In genomic region chr17:732788-733720, GRCh38 we compare ENCODE assay signal across 8 cellular contexts. TPM values are rescaled to one million over a fixed set of nuclear protein-coding genes. Genes with fewer than 3 reads are reported as not detected.
DNase-seq lines count a peak whose midpoint lies in the region; ATAC-seq and TF ChIP-seq lines count a peak whose summit lies in the region.

No MANE protein-coding gene starts in this region.

- intact Hi-C loops in IMR-90 (cut with micrococcal nuclease): loop anchor here (5.0 kb wide), 1 partner anchor 249 kb away; no protein-coding TSS in a partner anchor

- TF ChIP-seq CTCF in IMR-90 (conservative IDR thresholded peaks at IDR 0.05; ENCODE audit: low read depth, low read length): no peak
- no peak for TF ChIP-seq CTCF in epithelial cell of proximal tubule (conservative IDR thresholded peaks at IDR 0.05; ENCODE audit: low read depth, low read length)

- peak overlapping the region; percentile 54 for H3K14ac ChIP-seq in IMR-90 (replicated peaks; ENCODE audit: low read depth, low read length)

- BruUV-seq in IMR-90 (replicated peaks; lab: Mats Ljungman, UMichigan): no TSS peak

- peak overlapping the region; percentile 50 for H3K4ac ChIP-seq in IMR-90 (ENCODE audit: low read depth, low read length)

- H3K4me1 ChIP-seq in IMR-90 (ENCODE audit: control insufficient read depth, insufficient read depth, low read length) (peaks cover 10% of the 10 kb centered on the region), muscle layer of colon (ENCODE audit: insufficient read depth, low read length) (peaks cover 12% of the 10 kb centered on the region), thymus (ENCODE audit: control insufficient read depth, insufficient read depth, low read length) (peaks cover 4% of the 10 kb centered on the region)

- H3K4me2 ChIP-seq in IMR-90 (ENCODE audit: low read depth, low read length): peak overlapping the region; percentile 79

- peak overlapping the region; percentile 57 for H2AK5ac ChIP-seq in IMR-90 (ENCODE audit: low read depth, low read length)

- H2BK120ac ChIP-seq in IMR-90 (ENCODE audit: low read depth, low read length): no peak overlapping the region; the same call in 1 of the 2 replicates

- peak overlapping the region; percentile 80 for H2AK9ac ChIP-seq in IMR-90 (replicated peaks; ENCODE audit: low read depth, low read length, poor library complexity)

- H3K23ac ChIP-seq in IMR-90 (ENCODE audit: low read depth, low read length): peak overlapping the region; percentile 86

- 0% methylated on average over 31 of the region's 72 CpGs; no CpG with 5 or more reads in 1 of the 2 experiments for WGBS in IMR-90 (ENCODE audit: extremely low coverage in 2 of 2, insufficient read length in 1 of 2), 2 experiments
- WGBS in thymus: 10% methylated on average over 72 of the region's 72 CpGs

- in situ Hi-C loops in IMR-90 (cut with MboI; ENCODE audit: low sequenced_read_pairs): no loop called here

- no peak overlapping the region for H4K5ac ChIP-seq in IMR-90 (ENCODE audit: low read depth, low read length)

- CTCF ChIA-PET in IMR-90 (lab: Yijun Ruan, JAX): no interaction called here

- peak; percentile 34 for ATAC-seq in GM19328 (IDR thresholded peaks at IDR 0.05; ENCODE audit: unreplicated experiment)
- ATAC-seq in IMR-90 (ENCODE audit: low read depth): peak; percentile 52

- H3K9me3 ChIP-seq in IMR-90 (ENCODE audit: control insufficient read depth, insufficient read depth, low read length) (no peaks in the 10 kb centered on the region), muscle layer of colon (ENCODE audit: low read length) (no peaks in the 10 kb centered on the region), thymus (ENCODE audit: control insufficient read depth) (no peaks in the 10 kb centered on the region)

- peak overlapping the region; percentile 68; the same call in 1 of the 2 replicates for H3K27ac ChIP-seq in IMR-90 (ENCODE audit: insufficient read depth, low read length)
- peak overlapping the region; percentile 63 for H3K27ac ChIP-seq in muscle layer of colon (ENCODE audit: low read depth, low read length)
- H3K27ac ChIP-seq in thymus (ENCODE audit: low read depth): peak overlapping the region; percentile 60

- peaks cover 6% of the 10 kb centered on the region for H3K36me3 ChIP-seq in IMR-90 (ENCODE audit: control insufficient read depth, insufficient read depth, low read length)
- no peaks in the 10 kb centered on the region for H3K36me3 ChIP-seq in muscle layer of colon (ENCODE audit: insufficient read depth, low read length)
- no peaks in the 10 kb centered on the region for H3K36me3 ChIP-seq in thymus (ENCODE audit: control insufficient read depth, insufficient read depth)

- no peak overlapping the region for H2BK20ac ChIP-seq in IMR-90 (ENCODE audit: low read depth, low read length)

- no peak overlapping the region for H2BK15ac ChIP-seq in IMR-90 (ENCODE audit: low read depth, low read length)

- no peaks in the 10 kb centered on the region for H3K27me3 ChIP-seq in IMR-90 (ENCODE audit: control insufficient read depth, insufficient read depth, low read length)
- H3K27me3 ChIP-seq in muscle layer of colon (ENCODE audit: control insufficient read depth in 1 of 2, insufficient read depth in 2 of 2, low read length in 2 of 2): no peaks in the 10 kb centered on the region
- H3K27me3 ChIP-seq in thymus (ENCODE audit: control insufficient read depth, insufficient read depth): peaks cover 26% of the 10 kb centered on the region

- H3K9ac ChIP-seq in IMR-90 (ENCODE audit: low read depth, low read length) (peak overlapping the region; percentile 26), muscle layer of colon (ENCODE audit: low read length) (no peak overlapping the region)

- H2BK5ac ChIP-seq in IMR-90 (ENCODE audit: low read depth, low read length, poor library complexity, severe bottlenecking): peak overlapping the region; percentile 61

- peak overlapping the region; percentile 64; the same call in 1 of the 2 replicates for H4K91ac ChIP-seq in IMR-90 (ENCODE audit: insufficient read depth, low read depth, low read length)

- peak overlapping the region; percentile 29 to 63; a peak in 3 of 4 replicates for H4K8ac ChIP-seq in IMR-90 (ENCODE audit: low read depth in 2 of 2, low read length in 2 of 2)

- dilution Hi-C loops in IMR-90 (cut with HindIII; ENCODE audit: low sequenced_read_pairs, unreplicated experiment): no loop called here

- no peak overlapping the region for H3K18ac ChIP-seq in IMR-90 (ENCODE audit: low read depth, low read length)

- peaks cover 8% of the 10 kb centered on the region for H3K9me1 ChIP-seq in IMR-90 (ENCODE audit: insufficient read depth, low read length)

- POLR2A ChIA-PET in IMR-90 (lab: Charles Lee; ENCODE audit: unreplicated experiment): no interaction called here

- H3K79me1 ChIP-seq in IMR-90 (ENCODE audit: low read depth in 1 of 2, low read length in 2 of 2): peaks cover 29 to 69% of the 10 kb centered on the region in 2 experiments

- H3K4me3 ChIP-seq in IMR-90 (ENCODE audit: insufficient read depth, low read depth, low read length) (peak overlapping the region; percentile 55), epithelial cell of proximal tubule (ENCODE audit: low read depth, low read length) (peak overlapping the region; percentile 79), muscle layer of colon (ENCODE audit: low read depth in 1 of 2, low read length in 2 of 2) (peak overlapping the region; percentile 55 to 77), thymus (ENCODE audit: low read length) (peak overlapping the region; percentile 71)

- no peak; the same call in 1 of the 2 replicates for TF ChIP-seq POLR2A in IMR-90 (IDR thresholded peaks at IDR 0.05; ENCODE audit: low read depth, low read length)

- peak overlapping the region; percentile 89 for H2AFZ ChIP-seq in IMR-90 (replicated peaks; ENCODE audit: low read length, poor library complexity)

- H3K56ac ChIP-seq in IMR-90 (ENCODE audit: extremely low read depth, insufficient read depth, low read length): peak overlapping the region; percentile 58

- DNase-seq in Ammon's horn (ENCODE audit: low spot score) (peak; percentile 28), IMR-90 (peak; percentile 37), epithelial cell of proximal tubule (ENCODE audit: low read depth) (no peak), D341Med (ENCODE audit: low spot score) (no peak)
- DNase-seq in activated CD4-positive, alpha-beta T cell treated with anti-CD3 and anti-CD28 coated beads, Interleukin-2, amount 50 U/mL, for 1 hour: peak; percentile 26

- TF ChIP-seq RAD21 in IMR-90 (IDR thresholded peaks at IDR 0.05; ENCODE audit: low read length): no peak

- peaks cover 4% of the 10 kb centered on the region; the same call in 1 of the 2 replicates for H4K20me1 ChIP-seq in IMR-90 (ENCODE audit: insufficient read depth, low read length)

TF ChIP-seq in IMR-90, 13 proteins besides CTCF, POLR2A, EP300 and RAD21:
- TF ChIP-seq MXI1 (IDR thresholded peaks at IDR 0.05; ENCODE audit: borderline replicate concordance, low read depth, low read length) (peak; percentile 60; the same call in 1 of the 2 replicates), USF2 (IDR thresholded peaks at IDR 0.05; ENCODE audit: low read depth, low read length) (no peak), CHD1 (IDR thresholded peaks at IDR 0.05; ENCODE audit: low read depth, low read length) (no peak), MAFK (IDR thresholded peaks at IDR 0.05; ENCODE audit: low read depth, low read length) (peak; percentile 57)
TF ChIP-seq in IMR-90: peak in this region for 2.

RNA-seq across cellular contexts. Expression of gene TLCD3A, which starts 0.7 kb away (rescaled TPM):
- 14.4 and 15.2 TPM in 2 replicates for total RNA-seq in IMR-90 (2012; rRNA removed)
- 33.3 and 35.0 TPM in 2 replicates for polyA plus RNA-seq in IMR-90 (2012; rRNA removed)
- polyA plus RNA-seq in IMR-90 (2012; cell fraction: cytosol; rRNA removed): 23.3 and 36.1 TPM in 2 replicates
- 19.6 and 20.6 TPM in 2 replicates for polyA plus RNA-seq in IMR-90 (2012; cell fraction: nucleus; rRNA removed; ENCODE audit: low replicate concordance)
- 35.6 and 46.0 TPM in 2 replicates for total RNA-seq in epithelial cell of proximal tubule
- polyA plus RNA-seq in thymus: 7.8 TPM

RNA-seq across cellular contexts. Expression of gene VPS53, which starts 18.4 kb away (rescaled TPM):
- 31.0 and 32.8 TPM in 2 replicates for total RNA-seq in IMR-90 (2012; rRNA removed)
- polyA plus RNA-seq in IMR-90 (2012; rRNA removed): 19.3 and 23.4 TPM in 2 replicates
- 6.8 and 8.5 TPM in 2 replicates for polyA plus RNA-seq in IMR-90 (2012; cell fraction: cytosol; rRNA removed)
- polyA plus RNA-seq in IMR-90 (2012; cell fraction: nucleus; rRNA removed; ENCODE audit: low replicate concordance): 14.4 and 19.3 TPM in 2 replicates
- 17.4 and 18.4 TPM in 2 replicates for total RNA-seq in epithelial cell of proximal tubule
- 11.8 TPM for polyA plus RNA-seq in thymus

RNA-seq across cellular contexts. Expression of gene GEMIN4, which starts 19.0 kb away (rescaled TPM):
- total RNA-seq in IMR-90 (2012; rRNA removed): 13.9 and 16.5 TPM in 2 replicates
- 18.3 and 20.4 TPM in 2 replicates for polyA plus RNA-seq in IMR-90 (2012; rRNA removed)
- 13.6 and 16.5 TPM in 2 replicates for polyA plus RNA-seq in IMR-90 (2012; cell fraction: cytosol; rRNA removed)
- 29.9 and 42.3 TPM in 2 replicates for polyA plus RNA-seq in IMR-90 (2012; cell fraction: nucleus; rRNA removed; ENCODE audit: low replicate concordance)
- 19.0 and 40.9 TPM in 2 replicates for total RNA-seq in epithelial cell of proximal tubule
- 13.1 TPM for polyA plus RNA-seq in thymus

RNA-seq across cellular contexts. Expression of gene GLOD4, which starts 49.0 kb away (rescaled TPM):
- total RNA-seq in IMR-90 (2012; rRNA removed): 26.3 and 41.1 TPM in 2 replicates
- polyA plus RNA-seq in IMR-90 (2012; rRNA removed): 26.5 and 36.7 TPM in 2 replicates
- polyA plus RNA-seq in IMR-90 (2012; cell fraction: cytosol; rRNA removed): 7.9 and 19.3 TPM in 2 replicates
- polyA plus RNA-seq in IMR-90 (2012; cell fraction: nucleus; rRNA removed; ENCODE audit: low replicate concordance): 10.6 and 51.9 TPM in 2 replicates
- 46.7 and 62.2 TPM in 2 replicates for total RNA-seq in epithelial cell of proximal tubule
- 68.4 TPM for polyA plus RNA-seq in thymus

RNA-seq across cellular contexts. Expression of gene MRM3, which starts 49.1 kb away (rescaled TPM):
- total RNA-seq in IMR-90 (2012; rRNA removed) (15.2 and 16.1 TPM in 2 replicates), epithelial cell of proximal tubule (18.5 and 33.0 TPM in 2 replicates)
- polyA plus RNA-seq in IMR-90 (2012; rRNA removed) (8.9 and 9.0 TPM in 2 replicates), thymus (13.2 TPM)
- 8.3 and 10.0 TPM in 2 replicates for polyA plus RNA-seq in IMR-90 (2012; cell fraction: cytosol; rRNA removed)
- polyA plus RNA-seq in IMR-90 (2012; cell fraction: nucleus; rRNA removed; ENCODE audit: low replicate concordance): 5.4 and 7.5 TPM in 2 replicates

Comparison
In these comparisons a context has a peak if more than half of its experiments do, and no peak if none do; other contexts are left out.
1. DNase-seq: peak in Ammon's horn (single experiment), IMR-90 (single experiment) and activated CD4-positive, alpha-beta T cell treated with anti-CD3 and anti-CD28 coated beads, Interleukin-2, amount 50 U/mL, for 1 hour (single experiment); none in epithelial cell of proximal tubule (single experiment) and D341Med (single experiment).
2. Peak in every context shown above with its lines, with median percentiles within 50 percentile points of each other: H3K27ac ChIP-seq and H3K4me3 ChIP-seq.